8 cellular contexts compared by ENCODE assay signal in the genomic region with DNA sequence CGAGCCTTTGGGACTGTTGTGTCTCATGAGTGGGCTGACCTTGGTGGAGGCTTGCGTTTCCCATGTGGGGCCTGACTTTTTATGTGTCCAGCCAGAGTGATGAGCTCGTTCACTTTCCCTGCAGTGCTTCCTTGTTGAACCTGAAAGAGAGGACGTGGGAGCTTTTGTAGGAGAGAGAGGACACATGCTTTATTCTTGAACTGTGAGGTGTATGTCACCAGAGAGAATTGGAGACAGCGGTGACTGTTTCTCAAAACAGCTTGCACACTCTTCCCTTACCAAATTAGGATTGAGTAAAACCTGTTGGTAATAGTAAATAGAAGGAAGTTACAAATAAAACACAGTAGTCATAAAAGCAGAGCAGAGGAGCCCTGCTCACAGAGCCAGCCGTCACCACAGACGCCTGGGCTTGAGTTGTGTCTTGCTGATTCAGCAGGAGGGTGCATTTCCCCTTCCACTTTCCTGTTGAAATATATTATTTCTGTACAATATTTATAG.
DNase-seq lines count a peak whose midpoint lies in the region; ATAC-seq, FAIRE-seq and TF ChIP-seq lines count a peak whose summit lies in the region.

No MANE protein-coding gene starts in this region.

- H3K4me2 ChIP-seq in GM12878 (ENCODE audit: control insufficient read depth, insufficient read depth), result no peak overlapping the region

- BruUV-seq in GM12878 (replicated peaks; lab: Mats Ljungman, UMichigan), result no TSS peak

- CTCF ChIA-PET in GM12878 (lab: Yijun Ruan, JAX), result interaction anchor here (0.8 to 2.7 kb wide), 6 partner anchors 9 to 93 kb away, joined by 3 to 11 read pairs (median 4); no protein-coding TSS in a partner anchor

- WGBS in GM12878 (ENCODE audit: insufficient coverage, insufficient replicate concordance, low lambda C conversion rate, missing lambda C conversion rate), result 80% methylated on average over 7 of the region's 7 CpGs

- POLR2A ChIA-PET in GM12878 (lab: Charles Lee), result interaction anchor here (1.5 kb wide), 1 partner anchor 17 kb away, joined by 3 read pairs; no protein-coding TSS in a partner anchor

- RAD21 ChIA-PET in GM12878 (lab: Charles Lee; ENCODE audit: unreplicated experiment), result interaction anchor here (0.8 kb wide), 1 partner anchor 59 kb away, joined by 4 read pairs; no protein-coding TSS in a partner anchor

- SMC1A ChIA-PET in GM12878 (lab: Charles Lee; ENCODE audit: uncharacterized antibody, unreplicated experiment), result interaction anchor here (0.7 to 2.2 kb wide), 7 partner anchors 10 to 89 kb away, joined by 3 to 8 read pairs (median 4); no protein-coding TSS in a partner anchor

- peaks cover 39% of the 10 kb centered on the region for H3K79me2 ChIP-seq in GM12878 (ENCODE audit: control insufficient read depth, insufficient read depth, low read length)

- H3K4me3 ChIP-seq in GM12878, result no peak overlapping the region
- no peak overlapping the region for H3K4me3 ChIP-seq in muscle layer of colon (ENCODE audit: low read depth in 1 of 2, low read length in 2 of 2)

- H3K27ac ChIP-seq in GM12878 (ENCODE audit: control insufficient read depth, insufficient read depth) (peak overlapping the region; percentile 16), muscle layer of colon (ENCODE audit: low read depth, low read length) (peak overlapping the region; percentile 74)

- no peak for TF ChIP-seq EP300 in GM12878 (IDR thresholded peaks at IDR 0.05; ENCODE audit: borderline replicate concordance in 1 of 2, control insufficient read depth in 1 of 2, low read depth in 2 of 2, low read length in 2 of 2)

- no peak overlapping the region for H2AFZ ChIP-seq in GM12878 (ENCODE audit: control insufficient read depth, low read depth, low read length)

- peak; percentile 16 for DNase-seq in stimulated activated CD8-positive, alpha-beta memory T cell treated with anti-CD3 and anti-CD28 coated beads, Interleukin-12 subunit alpha, Interleukin-12 subunit beta, amount 100 ng/mL, for 1 hour (ENCODE audit: low read depth)
- no peak for DNase-seq in stimulated activated CD8-positive, alpha-beta memory T cell treated with anti-CD3 and anti-CD28 coated beads, Interleukin-4, amount 100 ng/mL, for 48 hours
- no peak for DNase-seq in GM12878 (ENCODE audit: low read depth, low spot score)
- DNase-seq in 8988T, result no peak
- DNase-seq in HuH-7.5 (ENCODE audit: low spot score), result no peak
- no peak for DNase-seq in NCI-H345 (lab: John Stamatoyannopoulos, UW)

- H3K9me3 ChIP-seq in GM12878 (replicated peaks; ENCODE audit: control insufficient read depth, insufficient read depth, low read length) (no peaks in the 10 kb centered on the region), muscle layer of colon (ENCODE audit: low read length) (no peaks in the 10 kb centered on the region)

- H3K4me1 ChIP-seq in GM12878 (ENCODE audit: control insufficient read depth, insufficient read depth, low read length) (peaks cover 35% of the 10 kb centered on the region), muscle layer of colon (ENCODE audit: insufficient read depth, low read length) (peaks cover 72% of the 10 kb centered on the region)

- no peak for FAIRE-seq in GM12878 (lab: Jason Lieb, UNC)

- TF ChIP-seq CTCF in GM12878 (IDR thresholded peaks at IDR 0.05 in 2 of 3, conservative IDR thresholded peaks at IDR 0.05 in 1 of 3; ENCODE audit: control insufficient read depth in 2 of 3, extremely low read depth in 1 of 3, insufficient read depth in 1 of 3, low read depth in 3 of 3, low read length in 3 of 3), result no peak

- no peak for TF ChIP-seq RAD21 in GM12878 (IDR thresholded peaks at IDR 0.05; ENCODE audit: insufficient read depth, low read depth, low read length)

- no peak for ATAC-seq in GM12878
- no peak for ATAC-seq in HG03280 (IDR thresholded peaks at IDR 0.05; ENCODE audit: unreplicated experiment)

- H3K9ac ChIP-seq in GM12878 (ENCODE audit: control insufficient read depth, insufficient read depth, low read length) (no peak overlapping the region), muscle layer of colon (ENCODE audit: low read length) (no peak overlapping the region)

- H3K36me3 ChIP-seq in GM12878 (ENCODE audit: control insufficient read depth in 2 of 2, insufficient read depth in 2 of 2, low read length in 1 of 2) (peaks cover 10 to 33% of the 10 kb centered on the region in 2 experiments), muscle layer of colon (ENCODE audit: insufficient read depth, low read length) (no peaks in the 10 kb centered on the region)

- in situ Hi-C loops in GM12878 (cut with MboI), result no loop called here

- H3K27me3 ChIP-seq in GM12878 (replicated peaks in 1 of 2; ENCODE audit: control insufficient read depth in 2 of 2, insufficient read depth in 2 of 2, low read length in 1 of 2) (no peaks in the 10 kb centered on the region), muscle layer of colon (ENCODE audit: control insufficient read depth in 1 of 2, insufficient read depth in 2 of 2, low read length in 2 of 2) (no peaks in the 10 kb centered on the region)

- intact Hi-C loops in GM12878 (cut with micrococcal nuclease; ENCODE audit: unreplicated experiment), result no loop called here

- H4K20me1 ChIP-seq in GM12878 (ENCODE audit: control insufficient read depth, insufficient read depth), result peaks cover 9% of the 10 kb centered on the region

- TF ChIP-seq POLR2A in GM12878 (IDR thresholded peaks at IDR 0.05; ENCODE audit: low read depth, low read length), result no peak

TF ChIP-seq in GM12878, 131 proteins besides CTCF, POLR2A, EP300 and RAD21:
- TF ChIP-seq TCF3 (IDR thresholded peaks at IDR 0.05; ENCODE audit: borderline replicate concordance, insufficient read depth, low read depth, low read length) (no peak), ZNF217 (IDR thresholded peaks at IDR 0.05) (no peak), BRCA1 (IDR thresholded peaks at IDR 0.05; ENCODE audit: low read depth, low read length) (no peak), ETV6 (conservative IDR thresholded peaks at IDR 0.05 in 1 of 2, IDR thresholded peaks at IDR 0.05 in 1 of 2; ENCODE audit: borderline replicate concordance in 1 of 2, low read depth in 1 of 2) (no peak), POU2F2 (IDR thresholded peaks at IDR 0.05; ENCODE audit: borderline replicate concordance, low read depth, low read length) (no peak), MAX (IDR thresholded peaks at IDR 0.05; ENCODE audit: low read depth, low read length) (no peak), ZNF687 (IDR thresholded peaks at IDR 0.05) (no peak), YY1 (IDR thresholded peaks at IDR 0.05; ENCODE audit: low read depth, low read length) (no peak), RBBP5 (conservative IDR thresholded peaks at IDR 0.05) (no peak), IRF4 (IDR thresholded peaks at IDR 0.05; ENCODE audit: low read depth, low read length) (no peak), ATF2 (IDR thresholded peaks at IDR 0.05; ENCODE audit: low read length) (no peak)
